32 cellular contexts compared by ENCODE assay signal in the genomic region with DNA sequence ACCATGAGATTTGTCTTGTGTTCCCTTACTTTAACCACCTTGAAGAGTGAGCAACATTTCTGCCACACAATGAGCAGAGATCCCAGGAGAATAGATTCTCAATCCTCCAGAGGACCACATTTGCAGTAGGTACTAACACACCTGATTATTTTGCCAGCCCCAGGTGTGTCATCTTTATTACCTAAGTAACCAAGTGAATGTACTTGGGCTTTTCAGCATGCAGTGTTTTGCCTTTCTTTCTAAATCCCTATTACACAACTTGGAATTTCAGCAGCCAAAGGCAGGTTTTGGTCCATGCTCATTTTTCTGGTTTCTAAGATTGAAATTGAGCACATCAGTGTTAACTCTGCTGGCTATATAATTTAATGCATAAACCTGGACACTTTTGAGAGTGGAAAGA. TPM values are rescaled to one million over a fixed set of nuclear protein-coding genes. Genes with fewer than 3 reads are reported as not detected.
"Had no signal": no experiment of that assay in that cellular context is flagged by ENCODE, and none has a peak within 500 bp of the region (broad histone marks: within the 10 kb centered on the region; RNA-seq: fewer than 3 reads in every experiment).

No MANE protein-coding gene starts in this region.

- H3K4me1 ChIP-seq: colonic mucosa had no signal

- H3K27ac ChIP-seq: brain microvascular endothelial cell, cardiac muscle cell, colonic mucosa, WERI-Rb-1 had no signal

- FAIRE-seq: astrocyte, endometrium, endothelial cell of umbilical vein, frontal cortex had no signal

- H3K9me3 ChIP-seq: colonic mucosa had no signal

- DNase-seq: activated B cell treated with CpG ODN at 0.5 μM for 24 hours; activated CD4-positive, alpha-beta T cell treated with anti-CD3 and anti-CD28 coated beads for 48 hours; activated CD4-positive, alpha-beta T cell treated with anti-CD3 and anti-CD28 coated beads, Interleukin-2, amount 50 U/mL, for 1 hour; activated CD4-positive, alpha-beta T cell treated with anti-CD3 and anti-CD28 coated beads, Interleukin-2, amount 50 U/mL, for 48 hours; activated CD8-positive, alpha-beta memory T cell treated with anti-CD3 and anti-CD28 coated beads for 24 hours; activated CD8-positive, alpha-beta T cell treated with anti-CD3 and anti-CD28 coated beads for 36 hours; activated effector memory CD4-positive, alpha-beta T cell treated with Interleukin-2 at 50 U/mL for 16 hours; activated gamma-delta T cell treated with Interleukin-2 at 50 U/mL for 16 hours; activated naive CD4-positive, alpha-beta T cell treated with anti-CD3 and anti-CD28 coated beads, Interleukin-2, amount 50 U/mL, for 16 hours; activated naive CD4-positive, alpha-beta T cell treated with Interleukin-2 at 50 U/mL for 16 hours; activated T-cell treated with anti-CD3 and anti-CD28 coated beads, Interleukin-2, amount 50 U/mL, for 4 hours; amniotic stem cell; anterior cingulate cortex; brain microvascular endothelial cell; central memory CD4-positive, alpha-beta T cell; cerebellar nuclear complex; colonic mucosa; effector CD8-positive, alpha-beta T cell; foreskin fibroblast; head of caudate nucleus; T-helper 17 cell; T1000; WERI-Rb-1 had no signal

- ATAC-seq: activated CD4-positive, CD25-positive, alpha-beta regulatory T cell treated with anti-CD3 and anti-CD28 coated beads, Interleukin-2, amount 50 U/mL, for 24 hours; activated CD8-positive, alpha-beta T cell treated with anti-CD3 and anti-CD28 coated beads for 36 hours; activated T-cell treated with anti-CD3 and anti-CD28 coated beads, Interleukin-2, amount 50 U/mL, for 4 hours; activated T-helper 17 cell treated with anti-CD3 and anti-CD28 coated beads, Interleukin-2, amount 50 U/mL, for 72 hours; esophagus mucosa; T-helper 17 cell had no signal

- H3K36me3 ChIP-seq: brain microvascular endothelial cell, cardiac muscle cell, colonic mucosa, WERI-Rb-1 had no signal

- H3K4me3 ChIP-seq: cardiac muscle cell, colonic mucosa had no signal

- H3K27me3 ChIP-seq: brain microvascular endothelial cell, cardiac muscle cell, colonic mucosa had no signal

RNA-seq across cellular contexts. Expression of gene ST6GALNAC5, which starts 43.2 kb away (rescaled TPM):
- total RNA-seq: activated B cell treated with CpG ODN at 0.5 μM for 24 hours; activated CD8-positive, alpha-beta T cell treated with anti-CD3 and anti-CD28 coated beads for 36 hours; activated T-cell treated with anti-CD3 and anti-CD28 coated beads, Interleukin-2, amount 50 U/mL, for 4 hours; activated T-helper 17 cell treated with anti-CD3 and anti-CD28 coated beads, Interleukin-2, amount 50 U/mL, for 72 hours; dermis microvascular lymphatic vessel endothelial cell; endothelial cell of umbilical vein; T-helper 17 cell had no signal
